Comparison of ENCODE assay signal across 38 cellular contexts in genomic region chr21:45039309-45040113, GRCh38. TPM values are rescaled to one million over a fixed set of nuclear protein-coding genes. Genes with fewer than 3 reads are reported as not detected.
DNase-seq lines count a peak whose midpoint lies in the region; ATAC-seq, FAIRE-seq and TF ChIP-seq lines count a peak whose summit lies in the region.
"Had no signal": no experiment of that assay in that cellular context is flagged by ENCODE, and none has a peak within 500 bp of the region (broad histone marks: within the 10 kb centered on the region; RNA-seq: fewer than 3 reads in every experiment).

No MANE protein-coding gene starts in this region.

- CTCF ChIA-PET in SK-N-SH (lab: Yijun Ruan, JAX) = no interaction called here

- H3K9ac ChIP-seq in SK-N-SH = no peak overlapping the region

- H3K27ac ChIP-seq in SK-N-SH (ENCODE audit: low read depth in 2 of 2, low read length in 1 of 2) = no peak overlapping the region
- peak overlapping the region; percentile 84 for H3K27ac ChIP-seq in vagina
- H3K27ac ChIP-seq in pancreas = no peak overlapping the region
- H3K27ac ChIP-seq: colonic mucosa, left ventricle myocardium inferior had no signal

- POLR2A ChIA-PET in SK-N-SH (lab: Yijun Ruan, JAX) = no interaction called here

- ATAC-seq in SK-N-SH treated with all-trans-retinoic acid at 6 μM for 48 hours (no peak), sciatic nerve (no peak), left lobe of liver (no peak), pancreas (no peak)
- ATAC-seq: activated CD4-positive, CD25-positive, alpha-beta regulatory T cell treated with anti-CD3 and anti-CD28 coated beads, Interleukin-2, amount 50 U/mL, for 24 hours; gastrocnemius medialis; T-cell had no signal

- no peak overlapping the region for H2AFZ ChIP-seq in SK-N-SH (ENCODE audit: low read depth)

- TF ChIP-seq CTCF in SK-N-SH (IDR thresholded peaks at IDR 0.05) = no peak
- TF ChIP-seq CTCF in vagina (IDR thresholded peaks at IDR 0.05) = no peak
- no peak for TF ChIP-seq CTCF in pancreas (IDR thresholded peaks at IDR 0.05)

- TF ChIP-seq RAD21 in SK-N-SH (IDR thresholded peaks at IDR 0.05; ENCODE audit: low read length) = no peak

- H3K9me2 ChIP-seq in SK-N-SH = no peaks in the 10 kb centered on the region

- H3K27ac Mint-ChIP-seq in dendritic cell treated with granulocyte-macrophage colony-stimulating factor and Interleukin-4, amounts not matched to agents 40 ng/mL and 50 ng/mL, for 4 days = peak overlapping the region; percentile 30
- H3K27ac Mint-ChIP-seq: activated naive CD4-positive, alpha-beta T cell treated with anti-CD3 and anti-CD28 coated beads for 36 hours; activated T-helper 1 cell treated with anti-CD3 and anti-CD28 coated beads, Interleukin-12 subunit alpha, Interleukin-12 subunit beta, Interleukin-2, Interleukin-4 antibody, amounts not matched to agents 30 ng/mL and 10 ng/mL and 1 ng/mL, durations not matched to agents 14 hours and 24 hours and 36 hours; CD4-positive, alpha-beta memory T cell; mesothelial cell of epicardium; T-cell had no signal

- no peak overlapping the region for H3K4me3 Mint-ChIP-seq in dendritic cell treated with granulocyte-macrophage colony-stimulating factor and Interleukin-4, amounts not matched to agents 40 ng/mL and 50 ng/mL, for 4 days
- H3K4me3 Mint-ChIP-seq: activated naive CD4-positive, alpha-beta T cell treated with anti-CD3 and anti-CD28 coated beads for 36 hours; activated T-helper 1 cell treated with anti-CD3 and anti-CD28 coated beads, Interleukin-12 subunit alpha, Interleukin-12 subunit beta, Interleukin-2, Interleukin-4 antibody, amounts not matched to agents 30 ng/mL and 10 ng/mL and 1 ng/mL, durations not matched to agents 14 hours and 24 hours and 36 hours; CD4-positive, alpha-beta memory T cell; mesothelial cell of epicardium; T-cell had no signal

- peak; percentile 29 for DNase-seq in SK-N-SH
- DNase-seq in sciatic nerve (ENCODE audit: low spot score) = peak; percentile 49
- no peak for DNase-seq in vagina (ENCODE audit: extremely low spot score in 2 of 2)
- no peak for DNase-seq in left lobe of liver (ENCODE audit: low spot score)
- no peak for DNase-seq in hepatic stellate cell (ENCODE audit: low spot score)
- DNase-seq in pancreas = no peak
- DNase-seq: 8988T; activated CD4-positive, alpha-beta T cell treated with anti-CD3 and anti-CD28 coated beads, Interleukin-2, amount 50 U/mL, for 48 hours; activated CD8-positive, alpha-beta memory T cell treated with anti-CD3 and anti-CD28 coated beads, Interleukin-2, amount 50 U/mL, for 4 hours; activated naive CD4-positive, alpha-beta T cell treated with anti-CD3 and anti-CD28 coated beads for 36 hours; amniotic stem cell; CD4-positive, alpha-beta memory T cell; colonic mucosa; DMS 273 treated with DMSO at 0.1 percent for 48 hours; gastrocnemius medialis; GM23248; hippocampal formation; left ventricle myocardium inferior; naive B cell; NCI-H1092 treated with DMSO at 0.1 percent for 48 hours; NCI-H187; NCI-H69; nucleus accumbens; SIG-M5; stimulated activated CD4-positive, alpha-beta T cell treated with anti-CD3 and anti-CD28 coated beads, Interleukin-1b, Interleukin-23, amount 100 ng/mL, for 48 hours; stimulated activated CD8-positive, alpha-beta memory T cell treated with anti-CD3 and anti-CD28 coated beads, Interleukin-4, amount 100 ng/mL, for 48 hours; substantia nigra; T-cell had no signal

- H3K4me1 ChIP-seq in SK-N-SH (ENCODE audit: control insufficient read depth in 1 of 2, insufficient read depth in 2 of 2, low read depth in 1 of 2, low read length in 1 of 2) (no peaks in the 10 kb centered on the region), vagina (peaks cover 25% of the 10 kb centered on the region), pancreas (no peaks in the 10 kb centered on the region)
- H3K4me1 ChIP-seq: colonic mucosa, Peyer's patch had no signal

- no peak for TF ChIP-seq EP300 in SK-N-SH (IDR thresholded peaks at IDR 0.05; ENCODE audit: borderline replicate concordance in 1 of 2, low read depth in 1 of 2, low read length in 1 of 2)

- no peaks in the 10 kb centered on the region for H3K79me2 ChIP-seq in SK-N-SH (ENCODE audit: insufficient read depth)

- WGBS in SK-N-SH (ENCODE audit: low lambda C conversion rate) = 83% methylated on average over 2 of the region's 4 CpGs
- 47 to 52% methylated on average over 4 of the region's 4 CpGs for WGBS in pancreas, 2 donors

- FAIRE-seq in pancreas (lab: Jason Lieb, UNC) = no peak
- FAIRE-seq: bronchial epithelial cell, GM12892, TTC549 had no signal

- no peaks in the 10 kb centered on the region for H3K9me3 ChIP-seq in SK-N-SH
- peaks cover 8% of the 10 kb centered on the region for H3K9me3 ChIP-seq in vagina
- H3K9me3 ChIP-seq in pancreas = no peaks in the 10 kb centered on the region
- H3K9me3 ChIP-seq: colonic mucosa, Peyer's patch had no signal

- H3K4me1 Mint-ChIP-seq in dendritic cell treated with granulocyte-macrophage colony-stimulating factor and Interleukin-4, amounts not matched to agents 40 ng/mL and 50 ng/mL, for 4 days (ENCODE audit: low read depth) = peaks cover 37% of the 10 kb centered on the region

- H3K36me3 Mint-ChIP-seq in dendritic cell treated with granulocyte-macrophage colony-stimulating factor and Interleukin-4, amounts not matched to agents 40 ng/mL and 50 ng/mL, for 4 days (ENCODE audit: low read depth) = no peaks in the 10 kb centered on the region
- H3K36me3 Mint-ChIP-seq: T-cell had no signal

- H3F3A ChIP-seq in SK-N-SH (replicated peaks; ENCODE audit: insufficient read depth) = no peaks in the 10 kb centered on the region

- H3K27me3 Mint-ChIP-seq in dendritic cell treated with granulocyte-macrophage colony-stimulating factor and Interleukin-4, amounts not matched to agents 40 ng/mL and 50 ng/mL, for 4 days = peaks cover 2% of the 10 kb centered on the region

- H3K4me3 ChIP-seq in SK-N-SH (ENCODE audit: low read depth in 2 of 2, low read length in 1 of 2) = no peak overlapping the region
- no peak overlapping the region for H3K4me3 ChIP-seq in vagina
- H3K4me3 ChIP-seq in pancreas = no peak overlapping the region
- H3K4me3 ChIP-seq: colonic mucosa, gastrocnemius medialis, GM23248, left ventricle myocardium inferior, Peyer's patch, smooth muscle cell had no signal

- H3K9me3 Mint-ChIP-seq in dendritic cell treated with granulocyte-macrophage colony-stimulating factor and Interleukin-4, amounts not matched to agents 40 ng/mL and 50 ng/mL, for 4 days = peaks cover 17% of the 10 kb centered on the region

- no peak for TF ChIP-seq POLR2A in vagina (IDR thresholded peaks at IDR 0.05)

- intact Hi-C loops in dendritic cell treated with granulocyte-macrophage colony-stimulating factor and Interleukin-4, amounts not matched to agents 40 ng/mL and 50 ng/mL, for 4 days (cut with micrococcal nuclease) = no loop called here
- intact Hi-C loops in sciatic nerve (cut with DNase I) (no loop called here), vagina (cut with DNase I) (no loop called here), pancreas (cut with DNase I) (loop anchor here in 1 of 3 donors (10.0 kb wide), 1 partner anchor 65 kb away; no protein-coding TSS in a partner anchor)

- H3K4me2 ChIP-seq in SK-N-SH = no peak overlapping the region
- H3K4me2 ChIP-seq: smooth muscle cell had no signal

- no peaks in the 10 kb centered on the region for H4K20me1 ChIP-seq in SK-N-SH (ENCODE audit: insufficient read depth)

- H3K27me3 ChIP-seq in SK-N-SH (ENCODE audit: insufficient read depth) (no peaks in the 10 kb centered on the region), vagina (no peaks in the 10 kb centered on the region), pancreas (no peaks in the 10 kb centered on the region)
- H3K27me3 ChIP-seq: colonic mucosa, gastrocnemius medialis, Peyer's patch had no signal

- H3K36me3 ChIP-seq in SK-N-SH (replicated peaks in 1 of 2; ENCODE audit: control insufficient read depth in 1 of 2, insufficient read depth in 2 of 2, low read length in 1 of 2) (no peaks in the 10 kb centered on the region), vagina (no peaks in the 10 kb centered on the region), pancreas (no peaks in the 10 kb centered on the region)
- H3K36me3 ChIP-seq: colonic mucosa, gastrocnemius medialis, left ventricle myocardium inferior, Peyer's patch had no signal

TF ChIP-seq in SK-N-SH, 30 proteins besides CTCF, POLR2A, EP300 and RAD21 (continues in another document):
- TF ChIP-seq RCOR1 (IDR thresholded peaks at IDR 0.05; ENCODE audit: low read length) = no peak

TF ChIP-seq in SK-N-SH treated with all-trans-retinoic acid at 6 μM for 48 hours, 23 proteins besides CTCF, POLR2A, EP300 and RAD21 (continues in another document):
- TF ChIP-seq TSHZ2 (CRISPR knock-in tag; IDR thresholded peaks at IDR 0.05) (no peak), BACH2 (CRISPR knock-in tag; IDR thresholded peaks at IDR 0.05; ENCODE audit: borderline replicate concordance) (no peak), ZFP30 (CRISPR knock-in tag; IDR thresholded peaks at IDR 0.05) (no peak)

RNA-seq across cellular contexts. Expression of gene ADARB1, which starts 34.9 kb away (rescaled TPM):
- polyA plus RNA-seq in SK-N-SH (2012; rRNA removed) (7.6 and 7.8 TPM in 2 replicates), pancreas (1 to 10 TPM; 5.6 to 7.9 TPM)
- 5.7 and 6.8 TPM in 2 replicates for polyA plus RNA-seq in SK-N-SH (2012; cell fraction: cytosol; rRNA removed)
- 27.2 and 32.0 TPM in 2 replicates for polyA plus RNA-seq in SK-N-SH (2012; cell fraction: nucleus; rRNA removed)
- total RNA-seq in sciatic nerve (35.0 TPM), vagina (19.6 TPM), left lobe of liver (9.8 TPM), pancreas (10 to 100 TPM in 1 of 6 donors, 1 to 10 TPM in 5; 5.4 to 10.1 (median 6.3) TPM)

Comparison
In these comparisons a context has a peak if more than half of its experiments do, and no peak if none do; other contexts are left out.
1. DNase-seq: peak in SK-N-SH (single experiment) and sciatic nerve (single experiment); none in vagina (0 of 2), left lobe of liver (single experiment), hepatic stellate cell (single experiment) and pancreas (0 of 6).